In the genomic region with DNA sequence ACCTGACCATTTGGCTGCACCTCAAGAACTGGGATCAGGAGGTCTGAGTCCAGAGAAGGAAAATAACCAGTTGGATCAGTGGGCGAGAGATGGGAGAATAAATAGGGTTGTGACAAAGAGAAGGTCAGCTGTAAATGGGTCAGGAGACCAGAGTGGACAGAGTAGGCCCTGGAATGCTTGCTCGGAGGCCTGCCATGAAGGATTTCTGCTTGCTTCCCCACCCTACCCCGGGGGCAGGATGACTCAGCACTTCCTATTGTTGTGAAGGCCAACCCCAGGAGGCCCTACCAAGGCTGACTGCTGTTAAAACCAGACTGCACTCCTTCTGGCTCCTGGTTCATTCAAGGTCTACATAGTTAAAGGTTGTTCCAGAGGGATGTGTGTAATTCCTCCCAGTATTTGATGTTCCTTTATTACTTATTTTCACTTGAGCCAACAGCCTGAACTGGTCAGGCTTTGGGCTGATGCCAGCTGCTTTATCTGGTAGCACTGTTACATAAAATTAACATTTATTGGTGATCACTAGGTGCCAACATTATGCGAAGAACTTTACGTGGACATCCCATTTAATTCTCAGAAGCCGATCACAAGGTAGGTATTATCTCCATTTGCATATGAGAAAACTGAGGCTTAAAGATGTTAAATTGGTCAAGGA, we compare ENCODE assay signal across 7 cellular contexts. TPM values are rescaled to one million over a fixed set of nuclear protein-coding genes. Genes with fewer than 3 reads are reported as not detected.
DNase-seq lines count a peak whose midpoint lies in the region; ATAC-seq and TF ChIP-seq lines count a peak whose summit lies in the region.

No MANE protein-coding gene starts in this region.

- no peak overlapping the region; a peak in 1 of 4 replicates for H3K4me3 ChIP-seq in HCT116 (replicated peaks in 1 of 2; ENCODE audit: low read depth in 1 of 2, low read length in 2 of 2)
- H3K4me3 ChIP-seq in smooth muscle cell = no peak overlapping the region

- H4K20me1 ChIP-seq in HCT116 (ENCODE audit: insufficient read depth) (no peaks in the 10 kb centered on the region), smooth muscle cell (ENCODE audit: low read depth) (no peaks in the 10 kb centered on the region)

- BruUV-seq in HCT116 (replicated peaks; lab: Mats Ljungman, UMichigan) = TSS peak; percentile 75

- DNase-seq in EL = peak; percentile 96
- peak; percentile 63 for DNase-seq in HCT116 (ENCODE audit: low read depth, low spot score)
- DNase-seq in NCI-H748 treated with DMSO at 0.1 percent for 48 hours (lab: John Stamatoyannopoulos, UW) = peak; percentile 42
- peak; percentile 90 for DNase-seq in astrocyte of the hippocampus (ENCODE audit: low read depth, low spot score)
- DNase-seq in iPS DF 19.7 (ENCODE audit: low read depth, low spot score) = peak; percentile 54
- no peak for DNase-seq in smooth muscle cell (lab: John Stamatoyannopoulos, UW; ENCODE audit: unreplicated experiment)
- no peak for DNase-seq in NCI-H1092 treated with DMSO at 0.1 percent for 48 hours (lab: John Stamatoyannopoulos, UW)

- 0 out of 2 replicates have a peak, but pooled peaks have one; percentile 3 for TF ChIP-seq RAD21 in HCT116 (IDR thresholded peaks at IDR 0.05; ENCODE audit: low read depth)

- ATAC-seq in HCT116 = peak; percentile 92

- 50% methylated on average over 6 of the region's 6 CpGs for WGBS in smooth muscle cell (ENCODE audit: low lambda C conversion rate)

- peak overlapping the region; percentile 61 for H3K4me2 ChIP-seq in HCT116 (ENCODE audit: low read length)
- H3K4me2 ChIP-seq in smooth muscle cell = peak overlapping the region; percentile 5

- RAD21 ChIA-PET in HCT116 (lab: Charles Lee; ENCODE audit: low non-redundant PET in 1 of 2, low total read pairs in 2 of 2, uncharacterized antibody in 2 of 2, unreplicated experiment in 2 of 2) = no interaction called here

- no peaks in the 10 kb centered on the region for H3K9me2 ChIP-seq in HCT116 (ENCODE audit: insufficient read depth)

- no peaks in the 10 kb centered on the region for H3K79me2 ChIP-seq in HCT116 (ENCODE audit: insufficient read depth, low read length)
- no peaks in the 10 kb centered on the region for H3K79me2 ChIP-seq in smooth muscle cell (ENCODE audit: low read depth)

- CTCF ChIA-PET in HCT116 (lab: Charles Lee) = interaction anchor here (1.5 kb wide), 1 partner anchor 660 kb away, joined by 3 read pairs; no protein-coding TSS in a partner anchor

- TF ChIP-seq POLR2A in HCT116 (IDR thresholded peaks at IDR 0.05; ENCODE audit: borderline replicate concordance, extremely low read depth, insufficient read depth, insufficient read length) = no peak

- POLR2A ChIA-PET in HCT116 (lab: Charles Lee) = interaction anchor here (4.6 kb wide), 1 partner anchor 27 kb away, joined by 27 read pairs; the partner anchor contains the start of gene IFRD1

- peak overlapping the region; percentile 75 for H2AFZ ChIP-seq in HCT116 (ENCODE audit: low read depth, low read length, poor library complexity, severe bottlenecking)
- H2AFZ ChIP-seq in smooth muscle cell (ENCODE audit: low read depth) = peak overlapping the region; percentile 42

- H3K9ac ChIP-seq in HCT116 (ENCODE audit: low read length) (peak overlapping the region; percentile 0; the same call in 1 of the 2 replicates), smooth muscle cell (ENCODE audit: low read depth) (no peak overlapping the region)

- no peaks in the 10 kb centered on the region for H3K27me3 ChIP-seq in HCT116 (ENCODE audit: insufficient read depth, low read length)
- no peaks in the 10 kb centered on the region for H3K27me3 ChIP-seq in smooth muscle cell (ENCODE audit: low read depth)

- TF ChIP-seq CTCF in HCT116 (IDR thresholded peaks at IDR 0.05 in 2 of 3, conservative IDR thresholded peaks at IDR 0.05 in 1 of 3; ENCODE audit: borderline replicate concordance in 1 of 3, insufficient read depth in 1 of 3, low read depth in 2 of 3, low read length in 2 of 3) (no peak), smooth muscle cell (IDR thresholded peaks at IDR 0.05; ENCODE audit: borderline replicate concordance, insufficient read depth, poor library complexity, severe bottlenecking) (no peak)

- H3K36me3 ChIP-seq in HCT116 (ENCODE audit: control insufficient read depth in 1 of 2, insufficient read depth in 2 of 2, low read length in 2 of 2) (no peaks in the 10 kb centered on the region), smooth muscle cell (ENCODE audit: low read depth) (no peaks in the 10 kb centered on the region)

- H3K27ac ChIP-seq in HCT116 (ENCODE audit: low read depth, low read length) = peak overlapping the region; percentile 23
- H3K27ac ChIP-seq in smooth muscle cell (ENCODE audit: low read depth) = peak overlapping the region; percentile 3

- H3F3A ChIP-seq in smooth muscle cell (ENCODE audit: low read depth) = peaks cover 4% of the 10 kb centered on the region

- no peaks in the 10 kb centered on the region for H3K9me3 ChIP-seq in HCT116 (ENCODE audit: control insufficient read depth in 1 of 2, insufficient read depth in 1 of 2, low read depth in 1 of 2, low read length in 2 of 2)
- H3K9me3 ChIP-seq in smooth muscle cell (replicated peaks; ENCODE audit: low read depth) = no peaks in the 10 kb centered on the region

- H3K4me1 ChIP-seq in HCT116 (ENCODE audit: control insufficient read depth in 1 of 2, insufficient read depth in 2 of 2, low read length in 2 of 2) (peaks cover 22 to 25% of the 10 kb centered on the region in 2 experiments), smooth muscle cell (ENCODE audit: low read depth) (peaks cover 22% of the 10 kb centered on the region)

- intact Hi-C loops in HCT116 (cut with micrococcal nuclease) = loop anchor here (5.0 kb wide), 1 partner anchor 74 kb away; no protein-coding TSS in a partner anchor

TF ChIP-seq in HCT116, 20 proteins besides CTCF, POLR2A, EP300 and RAD21 (continues in another document):
- TF ChIP-seq EGR1 (IDR thresholded peaks at IDR 0.05; ENCODE audit: low read depth) (no peak), JUND (IDR thresholded peaks at IDR 0.05) (peak; percentile 77), SP1 (IDR thresholded peaks at IDR 0.05; ENCODE audit: low read depth) (peak; percentile 78), POLR2AphosphoS5 (IDR thresholded peaks at IDR 0.05; ENCODE audit: low read depth, low read length) (peak; percentile 51), YY1 (IDR thresholded peaks at IDR 0.05; ENCODE audit: extremely low read depth, insufficient replicate concordance, low read depth, low read length) (no peak), EZH2 (IDR thresholded peaks at IDR 0.05) (no peak), EZH2phosphoT487 (IDR thresholded peaks at IDR 0.05; ENCODE audit: borderline replicate concordance) (no peak), CEBPB (IDR thresholded peaks at IDR 0.05; ENCODE audit: low read depth) (no peak), FOSL1 (IDR thresholded peaks at IDR 0.05; ENCODE audit: low read depth) (peak; percentile 78), ZNF274 (IDR thresholded peaks at IDR 0.05; ENCODE audit: low read depth, low read length) (no peak), CBX3 (IDR thresholded peaks at IDR 0.05; ENCODE audit: low read depth) (peak; percentile 73), ELF1 (IDR thresholded peaks at IDR 0.05; ENCODE audit: borderline replicate concordance, low read depth) (no peak)
- TF ChIP-seq, protein P1, sequence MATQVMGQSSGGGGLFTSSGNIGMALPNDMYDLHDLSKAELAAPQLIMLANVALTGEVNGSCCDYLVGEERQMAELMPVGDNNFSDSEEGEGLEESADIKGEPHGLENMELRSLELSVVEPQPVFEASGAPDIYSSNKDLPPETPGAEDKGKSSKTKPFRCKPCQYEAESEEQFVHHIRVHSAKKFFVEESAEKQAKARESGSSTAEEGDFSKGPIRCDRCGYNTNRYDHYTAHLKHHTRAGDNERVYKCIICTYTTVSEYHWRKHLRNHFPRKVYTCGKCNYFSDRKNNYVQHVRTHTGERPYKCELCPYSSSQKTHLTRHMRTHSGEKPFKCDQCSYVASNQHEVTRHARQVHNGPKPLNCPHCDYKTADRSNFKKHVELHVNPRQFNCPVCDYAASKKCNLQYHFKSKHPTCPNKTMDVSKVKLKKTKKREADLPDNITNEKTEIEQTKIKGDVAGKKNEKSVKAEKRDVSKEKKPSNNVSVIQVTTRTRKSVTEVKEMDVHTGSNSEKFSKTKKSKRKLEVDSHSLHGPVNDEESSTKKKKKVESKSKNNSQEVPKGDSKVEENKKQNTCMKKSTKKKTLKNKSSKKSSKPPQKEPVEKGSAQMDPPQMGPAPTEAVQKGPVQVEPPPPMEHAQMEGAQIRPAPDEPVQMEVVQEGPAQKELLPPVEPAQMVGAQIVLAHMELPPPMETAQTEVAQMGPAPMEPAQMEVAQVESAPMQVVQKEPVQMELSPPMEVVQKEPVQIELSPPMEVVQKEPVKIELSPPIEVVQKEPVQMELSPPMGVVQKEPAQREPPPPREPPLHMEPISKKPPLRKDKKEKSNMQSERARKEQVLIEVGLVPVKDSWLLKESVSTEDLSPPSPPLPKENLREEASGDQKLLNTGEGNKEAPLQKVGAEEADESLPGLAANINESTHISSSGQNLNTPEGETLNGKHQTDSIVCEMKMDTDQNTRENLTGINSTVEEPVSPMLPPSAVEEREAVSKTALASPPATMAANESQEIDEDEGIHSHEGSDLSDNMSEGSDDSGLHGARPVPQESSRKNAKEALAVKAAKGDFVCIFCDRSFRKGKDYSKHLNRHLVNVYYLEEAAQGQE (IDR thresholded peaks at IDR 0.05; ENCODE audit: low read depth) = no peak
- TF ChIP-seq, protein P2, sequence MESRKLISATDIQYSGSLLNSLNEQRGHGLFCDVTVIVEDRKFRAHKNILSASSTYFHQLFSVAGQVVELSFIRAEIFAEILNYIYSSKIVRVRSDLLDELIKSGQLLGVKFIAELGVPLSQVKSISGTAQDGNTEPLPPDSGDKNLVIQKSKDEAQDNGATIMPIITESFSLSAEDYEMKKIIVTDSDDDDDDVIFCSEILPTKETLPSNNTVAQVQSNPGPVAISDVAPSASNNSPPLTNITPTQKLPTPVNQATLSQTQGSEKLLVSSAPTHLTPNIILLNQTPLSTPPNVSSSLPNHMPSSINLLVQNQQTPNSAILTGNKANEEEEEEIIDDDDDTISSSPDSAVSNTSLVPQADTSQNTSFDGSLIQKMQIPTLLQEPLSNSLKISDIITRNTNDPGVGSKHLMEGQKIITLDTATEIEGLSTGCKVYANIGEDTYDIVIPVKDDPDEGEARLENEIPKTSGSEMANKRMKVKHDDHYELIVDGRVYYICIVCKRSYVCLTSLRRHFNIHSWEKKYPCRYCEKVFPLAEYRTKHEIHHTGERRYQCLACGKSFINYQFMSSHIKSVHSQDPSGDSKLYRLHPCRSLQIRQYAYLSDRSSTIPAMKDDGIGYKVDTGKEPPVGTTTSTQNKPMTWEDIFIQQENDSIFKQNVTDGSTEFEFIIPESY (IDR thresholded peaks at IDR 0.05; ENCODE audit: extremely low read depth, insufficient replicate concordance, low read length) = no peak

RNA-seq across cellular contexts. Expression of gene IFRD1, which starts 27.3 kb away (rescaled TPM):
- total RNA-seq in HCT116 (2021; ENCODE audit: unreplicated experiment) (43.6 TPM), smooth muscle cell (150 and 155 TPM in 2 replicates)
- polyA plus RNA-seq in HCT116 (2012) = 17.2 and 26.3 TPM in 2 replicates
- 70.5 and 82.9 TPM in 2 replicates for polyA plus RNA-seq in smooth muscle cell

RNA-seq across cellular contexts. Expression of gene LSMEM1, which starts 57.8 kb away (rescaled TPM):
- total RNA-seq in HCT116 (2021; ENCODE audit: unreplicated experiment) (1.6 TPM), smooth muscle cell (0.58 and 2.0 TPM in 2 replicates)
- polyA plus RNA-seq in HCT116 (2012) = 0.25 and 0.26 TPM in 2 replicates
- 0.81 and 1.4 TPM in 2 replicates for polyA plus RNA-seq in smooth muscle cell

Comparison
In these comparisons a context has a peak if more than half of its experiments do, and no peak if none do; other contexts are left out.
1. DNase-seq: peak in EL (single experiment), HCT116 (single experiment), NCI-H748 treated with DMSO at 0.1 percent for 48 hours (single experiment), astrocyte of the hippocampus (single experiment) and iPS DF 19.7 (single experiment); none in smooth muscle cell (single experiment) and NCI-H1092 treated with DMSO at 0.1 percent for 48 hours (single experiment).